1 cellular context compared by ENCODE assay signal in the genomic region with DNA sequence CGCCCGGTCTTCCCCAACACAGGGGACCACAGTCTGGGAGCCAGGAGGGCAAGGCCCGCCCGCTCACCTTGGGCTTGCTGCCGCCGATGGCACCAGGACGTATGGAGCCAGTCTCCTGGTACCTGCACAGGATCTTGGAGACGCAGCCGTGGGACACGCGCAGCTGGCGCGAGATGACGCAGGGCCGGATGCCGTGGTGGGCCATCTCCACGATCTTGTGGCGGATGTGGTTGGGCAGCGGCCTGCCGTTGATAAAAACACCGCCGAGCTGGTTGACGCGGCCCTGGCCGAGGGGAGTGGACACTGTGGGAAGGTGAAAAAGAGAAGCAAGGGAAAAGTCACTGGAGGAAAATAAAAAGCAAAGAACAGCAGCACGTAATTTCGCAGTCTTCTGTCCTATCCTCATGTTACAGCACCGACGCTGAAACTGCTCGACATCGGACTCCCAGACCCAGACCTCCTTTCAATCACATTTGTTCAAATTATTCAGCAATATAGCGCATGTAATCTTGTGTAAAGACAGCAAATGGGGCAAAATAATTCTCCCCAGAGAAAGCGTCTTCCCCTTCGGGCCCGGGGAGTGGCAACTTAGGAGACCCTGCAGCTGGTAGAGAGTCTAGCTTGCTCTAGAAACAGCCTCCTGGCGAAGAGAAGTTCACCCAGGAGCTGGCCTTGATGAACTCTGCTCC.
TF ChIP-seq lines count a peak whose summit lies in the region.

No MANE protein-coding gene starts in this region.

TF ChIP-seq in WTC11, 78 proteins besides CTCF, POLR2A, EP300 and RAD21 (continued from another document):
- TF ChIP-seq MLX (CRISPR knock-in tag; IDR thresholded peaks at IDR 0.05), result no peak
- TF ChIP-seq HMGXB4 (CRISPR knock-in tag; IDR thresholded peaks at IDR 0.05), result no peak
- TF ChIP-seq, protein P1, sequence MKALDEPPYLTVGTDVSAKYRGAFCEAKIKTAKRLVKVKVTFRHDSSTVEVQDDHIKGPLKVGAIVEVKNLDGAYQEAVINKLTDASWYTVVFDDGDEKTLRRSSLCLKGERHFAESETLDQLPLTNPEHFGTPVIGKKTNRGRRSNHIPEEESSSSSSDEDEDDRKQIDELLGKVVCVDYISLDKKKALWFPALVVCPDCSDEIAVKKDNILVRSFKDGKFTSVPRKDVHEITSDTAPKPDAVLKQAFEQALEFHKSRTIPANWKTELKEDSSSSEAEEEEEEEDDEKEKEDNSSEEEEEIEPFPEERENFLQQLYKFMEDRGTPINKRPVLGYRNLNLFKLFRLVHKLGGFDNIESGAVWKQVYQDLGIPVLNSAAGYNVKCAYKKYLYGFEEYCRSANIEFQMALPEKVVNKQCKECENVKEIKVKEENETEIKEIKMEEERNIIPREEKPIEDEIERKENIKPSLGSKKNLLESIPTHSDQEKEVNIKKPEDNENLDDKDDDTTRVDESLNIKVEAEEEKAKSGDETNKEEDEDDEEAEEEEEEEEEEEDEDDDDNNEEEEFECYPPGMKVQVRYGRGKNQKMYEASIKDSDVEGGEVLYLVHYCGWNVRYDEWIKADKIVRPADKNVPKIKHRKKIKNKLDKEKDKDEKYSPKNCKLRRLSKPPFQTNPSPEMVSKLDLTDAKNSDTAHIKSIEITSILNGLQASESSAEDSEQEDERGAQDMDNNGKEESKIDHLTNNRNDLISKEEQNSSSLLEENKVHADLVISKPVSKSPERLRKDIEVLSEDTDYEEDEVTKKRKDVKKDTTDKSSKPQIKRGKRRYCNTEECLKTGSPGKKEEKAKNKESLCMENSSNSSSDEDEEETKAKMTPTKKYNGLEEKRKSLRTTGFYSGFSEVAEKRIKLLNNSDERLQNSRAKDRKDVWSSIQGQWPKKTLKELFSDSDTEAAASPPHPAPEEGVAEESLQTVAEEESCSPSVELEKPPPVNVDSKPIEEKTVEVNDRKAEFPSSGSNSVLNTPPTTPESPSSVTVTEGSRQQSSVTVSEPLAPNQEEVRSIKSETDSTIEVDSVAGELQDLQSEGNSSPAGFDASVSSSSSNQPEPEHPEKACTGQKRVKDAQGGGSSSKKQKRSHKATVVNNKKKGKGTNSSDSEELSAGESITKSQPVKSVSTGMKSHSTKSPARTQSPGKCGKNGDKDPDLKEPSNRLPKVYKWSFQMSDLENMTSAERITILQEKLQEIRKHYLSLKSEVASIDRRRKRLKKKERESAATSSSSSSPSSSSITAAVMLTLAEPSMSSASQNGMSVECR (CRISPR knock-in tag; IDR thresholded peaks at IDR 0.05; ENCODE audit: borderline replicate concordance), result no peak
